Comparison of ENCODE assay signal across 8 cellular contexts in the genomic region with DNA sequence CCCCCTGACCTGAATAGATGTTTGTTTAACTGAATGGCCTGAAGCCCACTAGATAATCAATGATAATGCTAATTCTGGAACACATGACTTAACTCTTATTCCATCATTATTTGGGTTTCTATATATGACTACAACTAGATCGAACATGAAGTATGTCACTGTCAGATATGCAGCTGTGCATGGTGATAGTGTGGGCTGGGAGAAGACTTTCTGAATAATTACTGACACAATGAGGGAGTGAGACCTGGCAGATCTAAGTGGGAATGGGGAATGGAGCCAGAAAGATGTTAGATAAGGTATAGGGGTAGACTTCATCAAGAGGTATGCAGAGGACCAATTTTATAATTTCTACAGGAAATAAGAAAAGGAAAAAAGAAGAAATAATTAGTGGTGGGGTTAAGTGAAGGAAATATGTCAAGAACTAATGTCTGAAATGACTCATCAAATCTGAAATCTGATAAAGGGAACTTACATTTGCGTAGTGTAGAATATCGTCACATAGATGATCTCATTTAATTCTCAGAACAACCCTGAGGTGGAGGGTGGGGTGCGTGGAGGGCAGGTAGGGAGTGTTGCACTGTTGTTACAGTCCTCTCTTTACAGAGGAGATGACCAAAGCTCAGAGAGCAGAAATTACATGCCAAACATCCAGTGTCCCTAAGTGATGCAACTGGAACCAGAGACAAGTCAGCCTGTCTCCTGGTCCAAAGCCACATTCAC.
DNase-seq lines count a peak whose midpoint lies in the region; ATAC-seq and TF ChIP-seq lines count a peak whose summit lies in the region.

No MANE protein-coding gene starts in this region.

- H3K56ac ChIP-seq in IMR-90 (ENCODE audit: extremely low read depth, insufficient read depth, low read length), result no peak overlapping the region

- in situ Hi-C loops in IMR-90 (cut with MboI; ENCODE audit: low sequenced_read_pairs), result no loop called here

- peak overlapping the region in 1 of 2 experiments; percentile 16; a peak in 2 of 4 replicates for H4K8ac ChIP-seq in IMR-90 (ENCODE audit: low read depth in 2 of 2, low read length in 2 of 2)

- TF ChIP-seq CTCF in IMR-90 (conservative IDR thresholded peaks at IDR 0.05; ENCODE audit: low read depth, low read length), result no peak

- H3K9me1 ChIP-seq in IMR-90 (ENCODE audit: insufficient read depth, low read length), result peaks cover 33% of the 10 kb centered on the region

- H3K4me1 ChIP-seq in IMR-90 (ENCODE audit: control insufficient read depth, insufficient read depth, low read length), result peaks cover 22% of the 10 kb centered on the region

- peak overlapping the region; percentile 77 for H3K4ac ChIP-seq in IMR-90 (ENCODE audit: low read depth, low read length)

- WGBS in IMR-90 (ENCODE audit: extremely low coverage in 2 of 2, insufficient read length in 1 of 2), 2 experiments, result no CpG with 5 or more reads among the region's 4 CpGs

- no peak overlapping the region for H3K4me3 ChIP-seq in IMR-90 (ENCODE audit: insufficient read depth, low read depth, low read length)

- no peak overlapping the region for H3K9ac ChIP-seq in IMR-90 (ENCODE audit: low read depth, low read length)

- H2BK120ac ChIP-seq in IMR-90 (ENCODE audit: low read depth, low read length), result peak overlapping the region; percentile 73

- H4K20me1 ChIP-seq in IMR-90 (ENCODE audit: insufficient read depth, low read length), result peaks cover 6% of the 10 kb centered on the region; the same call in 1 of the 2 replicates

- intact Hi-C loops in IMR-90 (cut with micrococcal nuclease), result no loop called here

- H3K79me1 ChIP-seq in IMR-90 (ENCODE audit: low read depth in 1 of 2, low read length in 2 of 2), result peaks cover 0 to 21% of the 10 kb centered on the region in 2 experiments; a peak in 2 of 4 replicates

- no peak overlapping the region for H2AK9ac ChIP-seq in IMR-90 (replicated peaks; ENCODE audit: low read depth, low read length, poor library complexity)

- CTCF ChIA-PET in IMR-90 (lab: Yijun Ruan, JAX), result no interaction called here

- H3K9me3 ChIP-seq in IMR-90 (ENCODE audit: control insufficient read depth, insufficient read depth, low read length), result no peaks in the 10 kb centered on the region

- peak overlapping the region; percentile 88 for H2BK20ac ChIP-seq in IMR-90 (ENCODE audit: low read depth, low read length)

- peak overlapping the region; percentile 27; the same call in 1 of the 2 replicates for H4K5ac ChIP-seq in IMR-90 (ENCODE audit: low read depth, low read length)

- ATAC-seq in GM21381 (IDR thresholded peaks at IDR 0.05; ENCODE audit: unreplicated experiment) (peak; percentile 54), IMR-90 (ENCODE audit: low read depth) (no peak)

- peak overlapping the region; percentile 99 for H2BK15ac ChIP-seq in IMR-90 (ENCODE audit: low read depth, low read length)

- peak overlapping the region; percentile 29 for H2BK5ac ChIP-seq in IMR-90 (ENCODE audit: low read depth, low read length, poor library complexity, severe bottlenecking)

- no peak for TF ChIP-seq POLR2A in IMR-90 (IDR thresholded peaks at IDR 0.05; ENCODE audit: low read depth, low read length)

- no peaks in the 10 kb centered on the region for H3K36me3 ChIP-seq in IMR-90 (ENCODE audit: control insufficient read depth, insufficient read depth, low read length)

- H3K18ac ChIP-seq in IMR-90 (ENCODE audit: low read depth, low read length), result peak overlapping the region; percentile 48; the same call in 1 of the 2 replicates

- TF ChIP-seq RAD21 in IMR-90 (IDR thresholded peaks at IDR 0.05; ENCODE audit: low read length), result no peak

- H3K27ac ChIP-seq in IMR-90 (ENCODE audit: insufficient read depth, low read length), result no peak overlapping the region

- no TSS peak for BruUV-seq in IMR-90 (replicated peaks; lab: Mats Ljungman, UMichigan)

- H3K14ac ChIP-seq in IMR-90 (replicated peaks; ENCODE audit: low read depth, low read length), result peak overlapping the region; percentile 73

- peak overlapping the region; percentile 71 for H2AK5ac ChIP-seq in IMR-90 (ENCODE audit: low read depth, low read length)

- POLR2A ChIA-PET in IMR-90 (lab: Charles Lee; ENCODE audit: unreplicated experiment), result no interaction called here

- H2AFZ ChIP-seq in IMR-90 (replicated peaks; ENCODE audit: low read length, poor library complexity), result no peak overlapping the region

- dilution Hi-C loops in IMR-90 (cut with HindIII; ENCODE audit: low sequenced_read_pairs, unreplicated experiment), result no loop called here

- H3K4me2 ChIP-seq in IMR-90 (ENCODE audit: low read depth, low read length), result no peak overlapping the region

- peak overlapping the region; percentile 43; the same call in 1 of the 2 replicates for H4K91ac ChIP-seq in IMR-90 (ENCODE audit: insufficient read depth, low read depth, low read length)

- peak overlapping the region; percentile 46; the same call in 1 of the 2 replicates for H3K23ac ChIP-seq in IMR-90 (ENCODE audit: low read depth, low read length)

- no peaks in the 10 kb centered on the region for H3K27me3 ChIP-seq in IMR-90 (ENCODE audit: control insufficient read depth, insufficient read depth, low read length)

- DNase-seq in IMR-90, result peak; percentile 52
- DNase-seq in amniotic epithelial cell (ENCODE audit: low read depth), result peak; percentile 53
- peak; percentile 14 to 53 for DNase-seq in stimulated activated CD8-positive, alpha-beta memory T cell treated with anti-CD3 and anti-CD28 coated beads, Interleukin-2, amount 100 ng/mL, for 48 hours (ENCODE audit: low read depth in 2 of 2)
- DNase-seq in pons (ENCODE audit: low spot score), result no peak
- DNase-seq in hepatic stellate cell (ENCODE audit: low spot score), result no peak
- no peak for DNase-seq in DMS153 (lab: John Stamatoyannopoulos, UW)
- DNase-seq in mucosa of gallbladder (ENCODE audit: low spot score), result no peak

TF ChIP-seq in IMR-90, 13 proteins besides CTCF, POLR2A, EP300 and RAD21:
- 0 out of 2 replicates have a peak, but pooled peaks have one; percentile 14 for TF ChIP-seq NFE2L2 (IDR thresholded peaks at IDR 0.05; ENCODE audit: low read depth, low read length)
- TF ChIP-seq RCOR1 (IDR thresholded peaks at IDR 0.05; ENCODE audit: insufficient replicate concordance, low read length), result no peak
- 0 out of 2 replicates have a peak, but pooled peaks have one; percentile 11 for TF ChIP-seq CEBPB (IDR thresholded peaks at IDR 0.05; ENCODE audit: low read depth, low read length)

Comparison
In these comparisons a context has a peak if more than half of its experiments do, and no peak if none do; other contexts are left out.
1. DNase-seq: peak in IMR-90 (single experiment), amniotic epithelial cell (single experiment) and stimulated activated CD8-positive, alpha-beta memory T cell treated with anti-CD3 and anti-CD28 coated beads, Interleukin-2, amount 100 ng/mL, for 48 hours (2 of 2); none in pons (single experiment), hepatic stellate cell (single experiment), DMS153 (single experiment) and mucosa of gallbladder (single experiment).